In genomic region chr16:7511549-7512260, GRCh38 we compare ENCODE assay signal across 10 cellular contexts.
"Had no signal": no experiment of that assay in that cellular context is flagged by ENCODE, and none has a peak within 500 bp of the region (broad histone marks: within the 10 kb centered on the region; RNA-seq: fewer than 3 reads in every experiment).

No MANE protein-coding gene starts in this region.

- H3K27ac ChIP-seq: GM23248, HL-60 had no signal

- DNase-seq: GM23248, GOT3, H7, HFFc6, IMR-90, KG1 had no signal

- ATAC-seq: HCT116, HepG2, K562 had no signal
